Comparison of ENCODE assay signal across 1 cellular context in the genomic region with DNA sequence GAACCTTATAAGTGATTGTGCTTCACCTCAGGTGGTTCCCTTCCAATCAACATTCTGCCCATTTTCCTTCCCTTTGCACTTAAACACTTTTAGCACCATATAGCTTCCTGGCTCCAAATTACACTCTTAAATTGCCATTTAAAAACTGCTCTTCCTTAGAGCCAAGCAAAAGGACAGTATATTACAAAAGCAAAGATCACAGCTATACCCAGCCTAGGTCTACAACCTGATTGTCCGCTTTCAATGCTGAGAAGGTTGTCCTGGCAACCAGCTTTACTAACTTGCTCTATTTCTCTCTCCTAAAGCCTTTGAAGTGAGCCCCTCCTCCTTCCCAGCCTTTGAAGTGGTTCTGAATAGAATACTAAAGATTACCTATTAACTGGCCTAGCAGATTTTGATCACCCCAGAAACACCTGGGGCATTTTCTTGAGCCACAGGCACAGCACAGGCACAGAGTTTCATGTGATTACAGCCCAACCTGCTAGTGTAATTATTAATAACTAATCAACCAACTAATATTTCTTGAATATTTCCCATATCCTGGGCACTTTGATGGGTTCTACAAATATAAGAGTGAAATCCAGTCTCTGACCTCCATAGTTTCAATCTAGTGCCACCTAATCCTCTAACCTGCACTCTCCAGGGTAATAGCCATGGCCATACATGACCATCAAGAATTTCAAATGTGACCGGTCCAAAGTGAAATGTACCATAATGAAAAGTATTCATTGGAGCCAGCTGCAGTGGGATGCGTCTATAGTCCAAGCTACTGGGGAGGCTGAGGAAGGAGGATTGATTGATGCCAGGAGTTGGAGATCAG.
A peak's percentile ranks its signal among the peaks of the same experiment; 100 is the strongest.
TF ChIP-seq lines count a peak whose summit lies in the region.

No MANE protein-coding gene starts in this region.

TF ChIP-seq in HepG2, 621 proteins besides CTCF, POLR2A, EP300 and RAD21 (continued from another document and continues in another):
- TF ChIP-seq, protein P1, sequence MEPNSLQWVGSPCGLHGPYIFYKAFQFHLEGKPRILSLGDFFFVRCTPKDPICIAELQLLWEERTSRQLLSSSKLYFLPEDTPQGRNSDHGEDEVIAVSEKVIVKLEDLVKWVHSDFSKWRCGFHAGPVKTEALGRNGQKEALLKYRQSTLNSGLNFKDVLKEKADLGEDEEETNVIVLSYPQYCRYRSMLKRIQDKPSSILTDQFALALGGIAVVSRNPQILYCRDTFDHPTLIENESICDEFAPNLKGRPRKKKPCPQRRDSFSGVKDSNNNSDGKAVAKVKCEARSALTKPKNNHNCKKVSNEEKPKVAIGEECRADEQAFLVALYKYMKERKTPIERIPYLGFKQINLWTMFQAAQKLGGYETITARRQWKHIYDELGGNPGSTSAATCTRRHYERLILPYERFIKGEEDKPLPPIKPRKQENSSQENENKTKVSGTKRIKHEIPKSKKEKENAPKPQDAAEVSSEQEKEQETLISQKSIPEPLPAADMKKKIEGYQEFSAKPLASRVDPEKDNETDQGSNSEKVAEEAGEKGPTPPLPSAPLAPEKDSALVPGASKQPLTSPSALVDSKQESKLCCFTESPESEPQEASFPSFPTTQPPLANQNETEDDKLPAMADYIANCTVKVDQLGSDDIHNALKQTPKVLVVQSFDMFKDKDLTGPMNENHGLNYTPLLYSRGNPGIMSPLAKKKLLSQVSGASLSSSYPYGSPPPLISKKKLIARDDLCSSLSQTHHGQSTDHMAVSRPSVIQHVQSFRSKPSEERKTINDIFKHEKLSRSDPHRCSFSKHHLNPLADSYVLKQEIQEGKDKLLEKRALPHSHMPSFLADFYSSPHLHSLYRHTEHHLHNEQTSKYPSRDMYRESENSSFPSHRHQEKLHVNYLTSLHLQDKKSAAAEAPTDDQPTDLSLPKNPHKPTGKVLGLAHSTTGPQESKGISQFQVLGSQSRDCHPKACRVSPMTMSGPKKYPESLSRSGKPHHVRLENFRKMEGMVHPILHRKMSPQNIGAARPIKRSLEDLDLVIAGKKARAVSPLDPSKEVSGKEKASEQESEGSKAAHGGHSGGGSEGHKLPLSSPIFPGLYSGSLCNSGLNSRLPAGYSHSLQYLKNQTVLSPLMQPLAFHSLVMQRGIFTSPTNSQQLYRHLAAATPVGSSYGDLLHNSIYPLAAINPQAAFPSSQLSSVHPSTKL (CRISPR knock-in tag; IDR thresholded peaks at IDR 0.05) = peak; percentile 94
- TF ChIP-seq TBX3 (IDR thresholded peaks at IDR 0.05; ENCODE audit: borderline replicate concordance) (peak; percentile 92), MTF1 (CRISPR knock-in tag; IDR thresholded peaks at IDR 0.05) (no peak), ZNF709 (CRISPR knock-in tag; IDR thresholded peaks at IDR 0.05) (no peak), PHF5A (CRISPR knock-in tag; IDR thresholded peaks at IDR 0.05; ENCODE audit: low read depth, unreplicated experiment) (peak; percentile 70), SNRNP70 (IDR thresholded peaks at IDR 0.05; ENCODE audit: low read depth, low read length) (no peak), SOX13 (IDR thresholded peaks at IDR 0.05) (peak; percentile 37; the same call in 1 of the 2 replicates), SOX13 (CRISPR knock-in tag; conservative IDR thresholded peaks at IDR 0.05 in 1 of 2, IDR thresholded peaks at IDR 0.05 in 1 of 2) (peak in 1 of 2 experiments; percentile 93; a peak in 2 of 4 replicates), RFX1 (IDR thresholded peaks at IDR 0.05) (peak; percentile 94), HNF4G (IDR thresholded peaks at IDR 0.05; ENCODE audit: borderline replicate concordance, low read depth, low read length) (peak; percentile 58; the same call in 1 of the 2 replicates), HNF4G (CRISPR knock-in tag; IDR thresholded peaks at IDR 0.05; ENCODE audit: borderline replicate concordance, low read depth) (no peak), ZNF878 (CRISPR knock-in tag; IDR thresholded peaks at IDR 0.05) (peak; percentile 65; the same call in 1 of the 2 replicates), ZNF737 (CRISPR knock-in tag; IDR thresholded peaks at IDR 0.05; ENCODE audit: borderline replicate concordance) (no peak), ZSCAN22 (CRISPR knock-in tag; IDR thresholded peaks at IDR 0.05) (no peak), IRX3 (CRISPR knock-in tag; IDR thresholded peaks at IDR 0.05; ENCODE audit: borderline replicate concordance, low read depth) (no peak), ZKSCAN5 (CRISPR knock-in tag; IDR thresholded peaks at IDR 0.05) (no peak), CEBPB (IDR thresholded peaks at IDR 0.05; ENCODE audit: borderline replicate concordance, low read depth, low read length) (no peak), ZNF337 (CRISPR knock-in tag; IDR thresholded peaks at IDR 0.05; ENCODE audit: borderline replicate concordance, low read depth) (peak; percentile 61; the same call in 1 of the 2 replicates), ZNF235 (CRISPR knock-in tag; IDR thresholded peaks at IDR 0.05; ENCODE audit: borderline replicate concordance) (no peak), REXO4 (CRISPR knock-in tag; IDR thresholded peaks at IDR 0.05; ENCODE audit: borderline replicate concordance) (no peak), ZFP37 (CRISPR knock-in tag; IDR thresholded peaks at IDR 0.05; ENCODE audit: borderline replicate concordance) (no peak), ZNF598 (CRISPR knock-in tag; IDR thresholded peaks at IDR 0.05; ENCODE audit: borderline replicate concordance) (no peak; the same call in 1 of the 2 replicates), KDM5B (CRISPR knock-in tag; IDR thresholded peaks at IDR 0.05; ENCODE audit: borderline replicate concordance) (no peak), NFRKB (IDR thresholded peaks at IDR 0.05) (no peak), SRF (IDR thresholded peaks at IDR 0.05; ENCODE audit: low read depth, low read length) (peak; percentile 15; the same call in 1 of the 2 replicates), KDM2A (CRISPR knock-in tag; IDR thresholded peaks at IDR 0.05; ENCODE audit: borderline replicate concordance, low read depth) (no peak), GABPA (IDR thresholded peaks at IDR 0.05; ENCODE audit: low read depth, low read length) (no peak), GABPA (CRISPR knock-in tag; IDR thresholded peaks at IDR 0.05; ENCODE audit: low read depth) (peak; percentile 32; the same call in 1 of the 2 replicates), ZBTB3 (CRISPR knock-in tag; IDR thresholded peaks at IDR 0.05; ENCODE audit: borderline replicate concordance, low read depth) (no peak), AHR (CRISPR knock-in tag; IDR thresholded peaks at IDR 0.05) (no peak), YEATS2 (CRISPR knock-in tag; IDR thresholded peaks at IDR 0.05; ENCODE audit: borderline replicate concordance) (no peak), POLR2AphosphoS2 (IDR thresholded peaks at IDR 0.05; ENCODE audit: low read depth, low read length) (no peak), NFIB (CRISPR knock-in tag; IDR thresholded peaks at IDR 0.05; ENCODE audit: borderline replicate concordance) (no peak), ZNF263 (CRISPR knock-in tag; IDR thresholded peaks at IDR 0.05) (no peak), ZMYM3 (CRISPR knock-in tag; IDR thresholded peaks at IDR 0.05) (peak; percentile 68; the same call in 1 of the 2 replicates), FOXK2 (IDR thresholded peaks at IDR 0.05) (no peak), TEAD2 (CRISPR knock-in tag; IDR thresholded peaks at IDR 0.05) (no peak), RFXANK (CRISPR knock-in tag; IDR thresholded peaks at IDR 0.05) (no peak), THAP11 (CRISPR knock-in tag; IDR thresholded peaks at IDR 0.05) (peak; percentile 57), ZNF232 (CRISPR knock-in tag; IDR thresholded peaks at IDR 0.05; ENCODE audit: borderline replicate concordance) (no peak), ZSCAN31 (CRISPR knock-in tag; IDR thresholded peaks at IDR 0.05; ENCODE audit: low read depth) (peak; percentile 63; the same call in 1 of the 2 replicates), RXRB (CRISPR knock-in tag; IDR thresholded peaks at IDR 0.05; ENCODE audit: borderline replicate concordance) (peak; percentile 80), ETV5 (CRISPR knock-in tag; IDR thresholded peaks at IDR 0.05; ENCODE audit: borderline replicate concordance) (peak; percentile 53; the same call in 1 of the 2 replicates), GABPB1 (CRISPR knock-in tag; IDR thresholded peaks at IDR 0.05) (no peak), NFKB2 (CRISPR knock-in tag; IDR thresholded peaks at IDR 0.05; ENCODE audit: borderline replicate concordance) (no peak), KLF15 (CRISPR knock-in tag; IDR thresholded peaks at IDR 0.05; ENCODE audit: borderline replicate concordance) (no peak), TOE1 (CRISPR knock-in tag; IDR thresholded peaks at IDR 0.05) (no peak)
- TF ChIP-seq, protein P2, sequence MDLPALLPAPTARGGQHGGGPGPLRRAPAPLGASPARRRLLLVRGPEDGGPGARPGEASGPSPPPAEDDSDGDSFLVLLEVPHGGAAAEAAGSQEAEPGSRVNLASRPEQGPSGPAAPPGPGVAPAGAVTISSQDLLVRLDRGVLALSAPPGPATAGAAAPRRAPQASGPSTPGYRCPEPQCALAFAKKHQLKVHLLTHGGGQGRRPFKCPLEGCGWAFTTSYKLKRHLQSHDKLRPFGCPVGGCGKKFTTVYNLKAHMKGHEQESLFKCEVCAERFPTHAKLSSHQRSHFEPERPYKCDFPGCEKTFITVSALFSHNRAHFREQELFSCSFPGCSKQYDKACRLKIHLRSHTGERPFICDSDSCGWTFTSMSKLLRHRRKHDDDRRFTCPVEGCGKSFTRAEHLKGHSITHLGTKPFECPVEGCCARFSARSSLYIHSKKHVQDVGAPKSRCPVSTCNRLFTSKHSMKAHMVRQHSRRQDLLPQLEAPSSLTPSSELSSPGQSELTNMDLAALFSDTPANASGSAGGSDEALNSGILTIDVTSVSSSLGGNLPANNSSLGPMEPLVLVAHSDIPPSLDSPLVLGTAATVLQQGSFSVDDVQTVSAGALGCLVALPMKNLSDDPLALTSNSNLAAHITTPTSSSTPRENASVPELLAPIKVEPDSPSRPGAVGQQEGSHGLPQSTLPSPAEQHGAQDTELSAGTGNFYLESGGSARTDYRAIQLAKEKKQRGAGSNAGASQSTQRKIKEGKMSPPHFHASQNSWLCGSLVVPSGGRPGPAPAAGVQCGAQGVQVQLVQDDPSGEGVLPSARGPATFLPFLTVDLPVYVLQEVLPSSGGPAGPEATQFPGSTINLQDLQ (CRISPR knock-in tag; IDR thresholded peaks at IDR 0.05) = no peak
- TF ChIP-seq, protein P3, sequence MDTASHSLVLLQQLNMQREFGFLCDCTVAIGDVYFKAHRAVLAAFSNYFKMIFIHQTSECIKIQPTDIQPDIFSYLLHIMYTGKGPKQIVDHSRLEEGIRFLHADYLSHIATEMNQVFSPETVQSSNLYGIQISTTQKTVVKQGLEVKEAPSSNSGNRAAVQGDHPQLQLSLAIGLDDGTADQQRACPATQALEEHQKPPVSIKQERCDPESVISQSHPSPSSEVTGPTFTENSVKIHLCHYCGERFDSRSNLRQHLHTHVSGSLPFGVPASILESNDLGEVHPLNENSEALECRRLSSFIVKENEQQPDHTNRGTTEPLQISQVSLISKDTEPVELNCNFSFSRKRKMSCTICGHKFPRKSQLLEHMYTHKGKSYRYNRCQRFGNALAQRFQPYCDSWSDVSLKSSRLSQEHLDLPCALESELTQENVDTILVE (CRISPR knock-in tag; IDR thresholded peaks at IDR 0.05) = 0 out of 2 replicates have a peak, but pooled peaks have one; percentile 34
- TF ChIP-seq, protein P4, sequence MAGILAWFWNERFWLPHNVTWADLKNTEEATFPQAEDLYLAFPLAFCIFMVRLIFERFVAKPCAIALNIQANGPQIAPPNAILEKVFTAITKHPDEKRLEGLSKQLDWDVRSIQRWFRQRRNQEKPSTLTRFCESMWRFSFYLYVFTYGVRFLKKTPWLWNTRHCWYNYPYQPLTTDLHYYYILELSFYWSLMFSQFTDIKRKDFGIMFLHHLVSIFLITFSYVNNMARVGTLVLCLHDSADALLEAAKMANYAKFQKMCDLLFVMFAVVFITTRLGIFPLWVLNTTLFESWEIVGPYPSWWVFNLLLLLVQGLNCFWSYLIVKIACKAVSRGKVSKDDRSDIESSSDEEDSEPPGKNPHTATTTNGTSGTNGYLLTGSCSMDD (CRISPR knock-in tag; IDR thresholded peaks at IDR 0.05) = no peak
- TF ChIP-seq, protein P5, sequence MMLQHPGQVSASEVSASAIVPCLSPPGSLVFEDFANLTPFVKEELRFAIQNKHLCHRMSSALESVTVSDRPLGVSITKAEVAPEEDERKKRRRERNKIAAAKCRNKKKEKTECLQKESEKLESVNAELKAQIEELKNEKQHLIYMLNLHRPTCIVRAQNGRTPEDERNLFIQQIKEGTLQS (CRISPR knock-in tag; IDR thresholded peaks at IDR 0.05) = no peak
- TF ChIP-seq, protein P6, sequence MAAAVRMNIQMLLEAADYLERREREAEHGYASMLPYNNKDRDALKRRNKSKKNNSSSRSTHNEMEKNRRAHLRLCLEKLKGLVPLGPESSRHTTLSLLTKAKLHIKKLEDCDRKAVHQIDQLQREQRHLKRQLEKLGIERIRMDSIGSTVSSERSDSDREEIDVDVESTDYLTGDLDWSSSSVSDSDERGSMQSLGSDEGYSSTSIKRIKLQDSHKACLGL (CRISPR knock-in tag; IDR thresholded peaks at IDR 0.05) = no peak
- TF ChIP-seq, protein P7, sequence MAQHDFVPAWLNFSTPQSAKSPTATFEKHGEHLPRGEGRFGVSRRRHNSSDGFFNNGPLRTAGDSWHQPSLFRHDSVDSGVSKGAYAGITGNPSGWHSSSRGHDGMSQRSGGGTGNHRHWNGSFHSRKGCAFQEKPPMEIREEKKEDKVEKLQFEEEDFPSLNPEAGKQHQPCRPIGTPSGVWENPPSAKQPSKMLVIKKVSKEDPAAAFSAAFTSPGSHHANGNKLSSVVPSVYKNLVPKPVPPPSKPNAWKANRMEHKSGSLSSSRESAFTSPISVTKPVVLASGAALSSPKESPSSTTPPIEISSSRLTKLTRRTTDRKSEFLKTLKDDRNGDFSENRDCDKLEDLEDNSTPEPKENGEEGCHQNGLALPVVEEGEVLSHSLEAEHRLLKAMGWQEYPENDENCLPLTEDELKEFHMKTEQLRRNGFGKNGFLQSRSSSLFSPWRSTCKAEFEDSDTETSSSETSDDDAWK (CRISPR knock-in tag; IDR thresholded peaks at IDR 0.05) = no peak
- TF ChIP-seq, protein P8, sequence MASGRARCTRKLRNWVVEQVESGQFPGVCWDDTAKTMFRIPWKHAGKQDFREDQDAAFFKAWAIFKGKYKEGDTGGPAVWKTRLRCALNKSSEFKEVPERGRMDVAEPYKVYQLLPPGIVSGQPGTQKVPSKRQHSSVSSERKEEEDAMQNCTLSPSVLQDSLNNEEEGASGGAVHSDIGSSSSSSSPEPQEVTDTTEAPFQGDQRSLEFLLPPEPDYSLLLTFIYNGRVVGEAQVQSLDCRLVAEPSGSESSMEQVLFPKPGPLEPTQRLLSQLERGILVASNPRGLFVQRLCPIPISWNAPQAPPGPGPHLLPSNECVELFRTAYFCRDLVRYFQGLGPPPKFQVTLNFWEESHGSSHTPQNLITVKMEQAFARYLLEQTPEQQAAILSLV (CRISPR knock-in tag; IDR thresholded peaks at IDR 0.05; ENCODE audit: borderline replicate concordance) = no peak
